ENCODE assay signal across 11 cellular contexts in the genomic region with DNA sequence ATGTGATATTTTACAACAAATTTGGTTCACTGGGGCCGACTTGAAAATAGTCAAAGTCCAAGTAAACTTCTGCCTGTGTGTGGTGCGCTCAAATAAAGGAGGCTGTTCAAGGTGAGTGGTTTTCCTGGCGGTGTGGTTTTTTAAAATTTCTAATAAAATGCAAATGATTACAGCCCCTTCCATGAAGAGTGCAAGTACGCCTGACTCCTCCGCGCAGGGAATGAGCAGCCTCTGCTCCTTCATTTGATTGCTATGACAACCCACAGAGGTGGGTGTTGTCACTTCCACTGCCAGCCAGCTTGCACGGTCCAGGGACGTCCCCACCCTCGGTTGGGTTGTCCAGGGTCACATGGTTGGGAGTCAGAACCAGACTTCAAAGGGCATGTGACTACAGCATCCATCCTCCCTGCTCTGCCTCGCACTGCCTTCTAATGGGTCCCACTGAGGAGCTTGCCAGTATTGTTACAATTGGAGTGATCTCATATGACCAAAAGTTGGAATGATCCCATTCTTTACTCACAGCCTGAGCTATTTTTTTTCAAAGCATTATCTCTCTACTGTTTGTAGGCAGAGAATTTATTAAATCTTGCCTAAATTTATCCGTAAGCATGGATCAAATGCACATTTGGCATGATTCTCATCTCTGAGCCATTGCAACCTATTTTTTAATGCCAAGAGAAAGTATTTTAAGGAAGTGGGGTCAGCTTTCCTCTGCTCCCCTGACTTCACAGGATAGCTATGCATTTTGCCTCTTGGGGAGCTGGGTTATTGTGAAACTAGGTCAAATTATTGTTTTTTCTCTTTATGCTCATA.
DNase-seq lines count a peak whose midpoint lies in the region; ATAC-seq and TF ChIP-seq lines count a peak whose summit lies in the region.
"Had no signal": no experiment of that assay in that cellular context is flagged by ENCODE, and none has a peak within 500 bp of the region (broad histone marks: within the 10 kb centered on the region; RNA-seq: fewer than 3 reads in every experiment).

No MANE protein-coding gene starts in this region.

- DNase-seq in GM23248 (peak; percentile 95), anterior cingulate cortex (lab: John Stamatoyannopoulos, UW) (peak in 55 of 58 donors; percentile 14 to 97 (median 77)), right cardiac atrium (peak; percentile 84 to 85 (median 84)), NCI-H2196 treated with DMSO at 0.1 percent for 48 hours (lab: John Stamatoyannopoulos, UW; ENCODE audit: unreplicated experiment) (no peak), WERI-Rb-1 (no peak), GM19238 (ENCODE audit: insufficient read length, low spot score) (no peak), progenitor cell of endocrine pancreas (ENCODE audit: low spot score, unreplicated experiment) (no peak)
- DNase-seq: activated CD4-positive, CD25-positive, alpha-beta regulatory T cell; NCI-H2107 had no signal

- no peaks in the 10 kb centered on the region for H3K36me3 Mint-ChIP-seq in progenitor cell of endocrine pancreas (ENCODE audit: insufficient read depth)
- H3K36me3 Mint-ChIP-seq: stimulated activated memory B cell treated with anti-CD40 and anti-IgM and Interleukin-4, amounts not matched to agents 10 μg/mL and 1 μg/mL and 100 μg/mL, for 72 hours had no signal

- H3K79me2 ChIP-seq in GM23248 (ENCODE audit: insufficient read depth), result peaks cover 71% of the 10 kb centered on the region

- H3K27ac ChIP-seq in GM23248, result peak overlapping the region; percentile 91
- peak overlapping the region; percentile 60 for H3K27ac ChIP-seq in right cardiac atrium (ENCODE audit: low read length)
- no peak overlapping the region for H3K27ac ChIP-seq in WERI-Rb-1

- no peak for TF ChIP-seq CTCF in WERI-Rb-1 (IDR thresholded peaks at IDR 0.05; ENCODE audit: low read depth, low read length)
- TF ChIP-seq CTCF in progenitor cell of endocrine pancreas (IDR thresholded peaks at IDR 0.05; ENCODE audit: unreplicated experiment), result no peak

- H3K36me3 ChIP-seq in GM23248 (ENCODE audit: low read depth) (no peaks in the 10 kb centered on the region), skeletal muscle satellite cell (ENCODE audit: insufficient read depth, low read length) (no peaks in the 10 kb centered on the region), WERI-Rb-1 (no peaks in the 10 kb centered on the region)

- H3K27me3 Mint-ChIP-seq in progenitor cell of endocrine pancreas, result no peaks in the 10 kb centered on the region
- H3K27me3 Mint-ChIP-seq: stimulated activated memory B cell treated with anti-CD40 and anti-IgM and Interleukin-4, amounts not matched to agents 10 μg/mL and 1 μg/mL and 100 μg/mL, for 72 hours had no signal

- H3K4me2 ChIP-seq in GM23248 (ENCODE audit: unreplicated experiment), result peak overlapping the region; percentile 70
- peak overlapping the region; percentile 63 for H3K4me2 ChIP-seq in skeletal muscle satellite cell (ENCODE audit: low read length)

- H3K9me3 Mint-ChIP-seq in progenitor cell of endocrine pancreas (ENCODE audit: low read depth), result no peaks in the 10 kb centered on the region

- peaks cover 18% of the 10 kb centered on the region for H3K4me1 Mint-ChIP-seq in progenitor cell of endocrine pancreas (ENCODE audit: low read depth)
- H3K4me1 Mint-ChIP-seq: stimulated activated memory B cell treated with anti-CD40 and anti-IgM and Interleukin-4, amounts not matched to agents 10 μg/mL and 1 μg/mL and 100 μg/mL, for 72 hours had no signal

- no peak overlapping the region for H2AFZ ChIP-seq in GM23248

- H3K9me3 ChIP-seq in GM23248 (ENCODE audit: low read depth), result no peaks in the 10 kb centered on the region
- H3K9me3 ChIP-seq in right cardiac atrium (ENCODE audit: control insufficient read depth, low read length), result no peaks in the 10 kb centered on the region
- no peaks in the 10 kb centered on the region for H3K9me3 ChIP-seq in skeletal muscle satellite cell (replicated peaks; ENCODE audit: low read length)
- H3K9me3 ChIP-seq in WERI-Rb-1 (ENCODE audit: severe bottlenecking), result peaks cover 2% of the 10 kb centered on the region

- H3K4me1 ChIP-seq in GM23248 (ENCODE audit: insufficient read depth), result peaks cover 51% of the 10 kb centered on the region
- peaks cover 2% of the 10 kb centered on the region for H3K4me1 ChIP-seq in right cardiac atrium (ENCODE audit: control insufficient read depth, insufficient read depth, low read length)
- H3K4me1 ChIP-seq in skeletal muscle satellite cell (ENCODE audit: control insufficient read depth, insufficient read depth, low read length), result peaks cover 48% of the 10 kb centered on the region

- no peak overlapping the region for H3K4me3 Mint-ChIP-seq in progenitor cell of endocrine pancreas (ENCODE audit: low read depth)
- H3K4me3 Mint-ChIP-seq: stimulated activated memory B cell treated with anti-CD40 and anti-IgM and Interleukin-4, amounts not matched to agents 10 μg/mL and 1 μg/mL and 100 μg/mL, for 72 hours had no signal

- WGBS in GM23248 (ENCODE audit: low coverage in 1 of 2, low lambda C conversion rate in 2 of 2, missing lambda C conversion rate in 2 of 2), 2 experiments, result 3 to 4% methylated on average over 11 of the region's 11 CpGs
- 49% methylated on average over 11 of the region's 11 CpGs for WGBS in right cardiac atrium

- H3K4me3 ChIP-seq in GM23248, result peak overlapping the region; percentile 41
- no peak overlapping the region for H3K4me3 ChIP-seq in right cardiac atrium (ENCODE audit: low read length)
- H3K4me3 ChIP-seq in skeletal muscle satellite cell (ENCODE audit: low read length), result peak overlapping the region; percentile 5
- H3K4me3 ChIP-seq in WERI-Rb-1 (ENCODE audit: low read depth, low read length), result no peak overlapping the region

- peak; percentile 90 to 97 for ATAC-seq in right cardiac atrium
- ATAC-seq: stimulated activated memory B cell treated with anti-CD40 and anti-IgM and Interleukin-4, amounts not matched to agents 10 μg/mL and 1 μg/mL and 100 μg/mL, for 72 hours had no signal

- no peak overlapping the region for H3K27ac Mint-ChIP-seq in progenitor cell of endocrine pancreas
- H3K27ac Mint-ChIP-seq: stimulated activated memory B cell treated with anti-CD40 and anti-IgM and Interleukin-4, amounts not matched to agents 10 μg/mL and 1 μg/mL and 100 μg/mL, for 72 hours had no signal

- H3F3A ChIP-seq in GM23248 (ENCODE audit: insufficient read depth), result peaks cover 40% of the 10 kb centered on the region

- H3K9me2 ChIP-seq in GM23248 (ENCODE audit: insufficient read depth), result no peaks in the 10 kb centered on the region

- H3K27me3 ChIP-seq in GM23248 (replicated peaks; ENCODE audit: insufficient read depth), result no peaks in the 10 kb centered on the region
- no peaks in the 10 kb centered on the region for H3K27me3 ChIP-seq in right cardiac atrium (ENCODE audit: control insufficient read depth, insufficient read depth)
- H3K27me3 ChIP-seq in skeletal muscle satellite cell (ENCODE audit: control insufficient read depth, insufficient read depth, low read length), result no peaks in the 10 kb centered on the region
- H3K27me3 ChIP-seq in WERI-Rb-1 (ENCODE audit: insufficient read depth, low read depth, severe bottlenecking), result no peaks in the 10 kb centered on the region

- in situ Hi-C loops in GM23248 (cut with MboI), result no loop called here

- peak overlapping the region; percentile 83 for H3K9ac ChIP-seq in GM23248
- H3K9ac ChIP-seq in skeletal muscle satellite cell (ENCODE audit: low read depth, low read length), result peak overlapping the region; percentile 49

- intact Hi-C loops in right cardiac atrium (cut with DNase I), result no loop called here

- no peaks in the 10 kb centered on the region for H4K20me1 ChIP-seq in GM23248 (ENCODE audit: insufficient read depth)

Comparison
In these comparisons a context has a peak if more than half of its experiments do, and no peak if none do; other contexts are left out.
1. DNase-seq: peak in GM23248 (single experiment), anterior cingulate cortex (55 of 58) and right cardiac atrium (3 of 3); none in NCI-H2196 treated with DMSO at 0.1 percent for 48 hours (single experiment), WERI-Rb-1 (single experiment), GM19238 (single experiment) and progenitor cell of endocrine pancreas (single experiment).
2. H3K4me3 ChIP-seq: peak in GM23248 (single experiment) and skeletal muscle satellite cell (single experiment); none in right cardiac atrium (single experiment) and WERI-Rb-1 (single experiment).